8 cellular contexts compared by ENCODE assay signal in the genomic region with DNA sequence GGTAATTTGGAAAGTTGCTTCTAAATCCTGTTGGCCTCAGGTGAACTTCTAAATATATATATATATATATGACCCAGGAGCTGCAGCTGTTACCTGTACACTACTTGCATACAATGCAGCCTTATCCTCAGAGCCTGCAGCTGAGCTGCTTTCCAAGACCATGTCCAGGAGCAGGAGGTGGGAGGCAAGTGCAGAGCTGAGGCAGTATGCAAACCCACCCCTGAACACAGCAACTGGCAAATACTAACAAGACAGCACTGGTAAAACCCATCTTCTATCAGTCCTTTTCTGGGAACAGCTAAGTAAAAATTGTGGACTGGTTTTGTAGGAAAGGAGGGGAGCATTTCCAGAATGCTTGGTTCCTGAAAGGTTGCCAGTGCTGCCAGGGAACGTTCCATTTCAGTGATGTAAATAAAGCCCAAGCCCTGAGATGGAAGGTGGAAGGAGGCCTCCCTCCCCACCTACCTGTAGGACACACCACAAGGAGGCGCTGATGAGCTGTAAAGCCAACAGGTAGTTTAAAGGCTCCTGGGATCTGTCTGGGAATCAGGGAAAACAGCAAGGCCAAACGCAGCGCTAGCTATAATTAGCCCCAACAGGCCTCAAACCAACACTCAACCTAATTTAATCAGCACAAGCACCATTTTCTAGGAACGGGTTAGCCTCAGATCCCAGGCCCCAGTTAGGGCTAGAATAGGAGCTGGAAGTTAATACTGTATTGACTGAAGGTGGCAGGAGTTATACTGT.
DNase-seq lines count a peak whose midpoint lies in the region; ATAC-seq, FAIRE-seq and TF ChIP-seq lines count a peak whose summit lies in the region.

No MANE protein-coding gene starts in this region.

- no peaks in the 10 kb centered on the region for H3K9me3 ChIP-seq in mammary epithelial cell (replicated peaks; ENCODE audit: insufficient read depth, low read length)

- no peaks in the 10 kb centered on the region for H3K79me2 ChIP-seq in mammary epithelial cell (ENCODE audit: insufficient read depth, low read length)

- FAIRE-seq in islet of Langerhans (lab: Jason Lieb, UNC), result peak; percentile 33

- intact Hi-C loops in mammary epithelial cell (cut with micrococcal nuclease), result loop anchor here (1.0 to 2.0 kb wide), 5 partner anchors 36 to 369 kb away; no protein-coding TSS in a partner anchor

- no peak overlapping the region for H3K27ac ChIP-seq in mammary epithelial cell (ENCODE audit: insufficient read depth, low read depth, low read length)

- peak; percentile 73 for ATAC-seq in HG02798 (IDR thresholded peaks at IDR 0.05; ENCODE audit: poor library complexity, unreplicated experiment)

- WGBS in mammary epithelial cell (ENCODE audit: low coverage, missing lambda C conversion rate), result 4% methylated on average over 4 of the region's 5 CpGs

- dilution Hi-C loops in mammary epithelial cell (cut with HindIII; ENCODE audit: low sequenced_read_pairs), result no loop called here

- no peaks in the 10 kb centered on the region for H3K27me3 ChIP-seq in mammary epithelial cell (ENCODE audit: insufficient read depth, low read length)

- no peaks in the 10 kb centered on the region for H4K20me1 ChIP-seq in mammary epithelial cell (ENCODE audit: insufficient read depth, low read length)

- DNase-seq in GDM1 (lab: John Stamatoyannopoulos, UW), result peak; percentile 56
- DNase-seq in NCI-H2171 (lab: John Stamatoyannopoulos, UW), result peak; percentile 1
- peak; percentile 80 for DNase-seq in mammary epithelial cell
- peak; percentile 53 to 74 for DNase-seq in stimulated activated CD4-positive, alpha-beta T cell treated with anti-CD3 and anti-CD28 coated beads, Interleukin-1b, Interleukin-23, amount 100 ng/mL, for 1 hour (ENCODE audit: low read depth in 2 of 2)
- DNase-seq in mesenteric fat pad (ENCODE audit: low spot score), result no peak

- peak overlapping the region; percentile 57 for H2AFZ ChIP-seq in mammary epithelial cell (ENCODE audit: low read depth, low read length)

- peaks cover 7% of the 10 kb centered on the region for H3K4me1 ChIP-seq in mammary epithelial cell (ENCODE audit: insufficient read depth, low read length)

- no peak overlapping the region for H3K9ac ChIP-seq in mammary epithelial cell (ENCODE audit: insufficient read depth, low read length)

- no TSS peak for BruUV-seq in mammary epithelial cell (replicated peaks; lab: Mats Ljungman, UMichigan)

- CTCF ChIA-PET in mammary epithelial cell (lab: Charles Lee; ENCODE audit: low non-redundant PET), result interaction anchor here (0.5 to 4.0 kb wide), 6 partner anchors 20 to 370 kb away, joined by 3 to 154 read pairs (median 8); a partner anchor contains a TSS

- H3K36me3 ChIP-seq in mammary epithelial cell (ENCODE audit: insufficient read depth, low read length), result no peaks in the 10 kb centered on the region

- in situ Hi-C loops in mammary epithelial cell (cut with MboI; ENCODE audit: low sequenced_read_pairs in 2 of 2), result loop anchor here in 1 of 2 donors (5.0 kb wide), 1 partner anchor 148 kb away; a partner anchor contains a TSS

- TF ChIP-seq CTCF in WI38 (IDR thresholded peaks at IDR 0.05; ENCODE audit: low read depth, low read length) (peak; percentile 78), mammary epithelial cell (conservative IDR thresholded peaks at IDR 0.05 in 1 of 2, IDR thresholded peaks at IDR 0.05 in 1 of 2; ENCODE audit: extremely low read depth in 1 of 2, insufficient read depth in 1 of 2, low read depth in 1 of 2, low read length in 2 of 2) (peak; percentile 96 to 97)

- H3K4me3 ChIP-seq in WI38 (ENCODE audit: low read depth, low read length) (no peak overlapping the region), mammary epithelial cell (replicated peaks in 1 of 3; ENCODE audit: insufficient read depth in 1 of 3, low read depth in 2 of 3, low read length in 3 of 3) (no peak overlapping the region)

- no peak overlapping the region for H3K4me2 ChIP-seq in mammary epithelial cell (ENCODE audit: insufficient read depth, low read depth, low read length)
